1 cellular context compared by ENCODE assay signal in the genomic region with DNA sequence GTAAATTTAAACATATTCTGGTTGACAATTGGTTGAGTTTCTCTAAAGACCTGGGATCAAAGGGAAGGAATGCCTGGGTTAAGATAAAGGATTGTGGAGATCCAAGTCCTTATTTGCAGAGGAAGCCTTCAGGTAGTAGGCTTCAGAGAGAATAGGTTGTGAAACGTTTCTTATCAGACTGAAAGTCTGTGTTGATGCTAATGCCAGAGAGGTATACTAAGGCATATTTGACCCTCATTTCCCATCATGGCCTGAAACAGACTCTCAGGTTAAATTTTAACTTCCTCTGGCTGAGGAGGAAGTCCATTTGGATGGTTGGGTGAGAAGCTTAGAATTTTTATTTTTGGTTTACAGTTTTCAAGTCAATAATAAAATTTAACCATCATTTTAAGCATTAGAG.
TF ChIP-seq lines count a peak whose summit lies in the region.

No MANE protein-coding gene starts in this region.

TF ChIP-seq in H1, 55 proteins besides CTCF, POLR2A, EP300 and RAD21 (continued from another document):
- TF ChIP-seq TAF7 (optimal IDR thresholded peaks at IDR 0.05; ENCODE audit: borderline replicate concordance, low read depth, low read length) (no peak), ASH2L (IDR thresholded peaks at IDR 0.05; ENCODE audit: low read length) (no peak), GTF2F1 (IDR thresholded peaks at IDR 0.05; ENCODE audit: borderline replicate concordance, low read depth, low read length) (no peak), KDM5A (IDR thresholded peaks at IDR 0.05; ENCODE audit: low read length) (no peak), HDAC6 (IDR thresholded peaks at IDR 0.05; ENCODE audit: low read depth, low read length) (no peak), HDAC2 (IDR thresholded peaks at IDR 0.05; ENCODE audit: borderline replicate concordance in 1 of 2, low read depth in 2 of 2, low read length in 2 of 2) (no peak), MAFK (IDR thresholded peaks at IDR 0.05; ENCODE audit: low read depth, low read length) (no peak), BCL11A (IDR thresholded peaks at IDR 0.05; ENCODE audit: low read depth in 2 of 2, low read length in 2 of 2) (no peak), RBBP5 (IDR thresholded peaks at IDR 0.05; ENCODE audit: borderline replicate concordance, low read depth, low read length) (no peak), TCF12 (IDR thresholded peaks at IDR 0.05; ENCODE audit: low read depth, low read length) (no peak)
- TF ChIP-seq, protein P1, sequence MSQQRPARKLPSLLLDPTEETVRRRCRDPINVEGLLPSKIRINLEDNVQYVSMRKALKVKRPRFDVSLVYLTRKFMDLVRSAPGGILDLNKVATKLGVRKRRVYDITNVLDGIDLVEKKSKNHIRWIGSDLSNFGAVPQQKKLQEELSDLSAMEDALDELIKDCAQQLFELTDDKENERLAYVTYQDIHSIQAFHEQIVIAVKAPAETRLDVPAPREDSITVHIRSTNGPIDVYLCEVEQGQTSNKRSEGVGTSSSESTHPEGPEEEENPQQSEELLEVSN (IDR thresholded peaks at IDR 0.05): no peak
- TF ChIP-seq, protein P2, sequence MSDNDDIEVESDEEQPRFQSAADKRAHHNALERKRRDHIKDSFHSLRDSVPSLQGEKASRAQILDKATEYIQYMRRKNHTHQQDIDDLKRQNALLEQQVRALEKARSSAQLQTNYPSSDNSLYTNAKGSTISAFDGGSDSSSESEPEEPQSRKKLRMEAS (IDR thresholded peaks at IDR 0.05): no peak
